Comparison of ENCODE assay signal across 2 cellular contexts in the genomic region with DNA sequence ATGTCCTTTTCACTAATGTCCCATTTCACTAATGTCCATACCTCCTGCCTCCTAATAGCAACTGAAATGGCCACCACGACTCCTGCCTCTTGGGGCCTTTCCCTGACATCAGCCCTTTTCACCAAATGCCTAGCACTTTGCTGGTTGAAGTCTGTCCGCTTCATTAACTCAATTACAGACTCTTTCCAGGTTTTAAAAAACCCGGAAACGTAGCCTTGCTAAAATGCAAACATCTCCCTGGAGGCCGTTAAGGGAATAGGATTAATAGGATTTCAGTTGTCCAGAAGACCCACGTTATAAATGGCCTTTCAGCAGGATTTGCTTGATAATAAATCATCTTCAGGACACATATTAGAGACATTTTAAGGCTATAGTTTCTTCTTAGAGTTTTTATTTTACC.
TF ChIP-seq lines count a peak whose summit lies in the region.

No MANE protein-coding gene starts in this region.

TF ChIP-seq in HEK293T, 16 proteins besides CTCF, POLR2A, EP300 and RAD21 (continued from another document):
- TF ChIP-seq TARDBP (IDR thresholded peaks at IDR 0.05) (no peak), SUZ12 (IDR thresholded peaks at IDR 0.05) (no peak), FOXA1 (IDR thresholded peaks at IDR 0.05) (no peak)

TF ChIP-seq in H1, 55 proteins besides CTCF, POLR2A, EP300 and RAD21 (continued from another document):
- TF ChIP-seq SAP30 (IDR thresholded peaks at IDR 0.05; ENCODE audit: insufficient read depth, insufficient replicate concordance, low read length) = no peak
- TF ChIP-seq TEAD4 (IDR thresholded peaks at IDR 0.05; ENCODE audit: low read depth, low read length) = no peak
- TF ChIP-seq MAFK (IDR thresholded peaks at IDR 0.05; ENCODE audit: low read depth, low read length) = no peak
- TF ChIP-seq RXRA (IDR thresholded peaks at IDR 0.05; ENCODE audit: insufficient read depth, low read depth, low read length) = no peak
- no peak for TF ChIP-seq ASH2L (IDR thresholded peaks at IDR 0.05; ENCODE audit: low read length)
- no peak for TF ChIP-seq GABPA (IDR thresholded peaks at IDR 0.05; ENCODE audit: borderline replicate concordance, insufficient read depth, low read length)
- TF ChIP-seq CEBPB (IDR thresholded peaks at IDR 0.05; ENCODE audit: low read depth, low read length) = no peak
- no peak for TF ChIP-seq EGR1 (IDR thresholded peaks at IDR 0.05; ENCODE audit: borderline replicate concordance, low read depth, low read length)
- no peak for TF ChIP-seq KDM4A (IDR thresholded peaks at IDR 0.05; ENCODE audit: low read depth, low read length, severe bottlenecking)
- TF ChIP-seq POU5F1 (IDR thresholded peaks at IDR 0.05; ENCODE audit: low read depth, low read length) = no peak
- TF ChIP-seq YY1 (IDR thresholded peaks at IDR 0.05; ENCODE audit: low read depth, low read length) = no peak
- no peak for TF ChIP-seq JUND (IDR thresholded peaks at IDR 0.05; ENCODE audit: low read length)
- TF ChIP-seq SUZ12 (IDR thresholded peaks at IDR 0.05; ENCODE audit: low read length) = no peak
- no peak for TF ChIP-seq RFX5 (IDR thresholded peaks at IDR 0.05; ENCODE audit: borderline replicate concordance, low read depth, low read length)
- no peak for TF ChIP-seq CREB1 (IDR thresholded peaks at IDR 0.05)
